Comparison of ENCODE assay signal across 9 cellular contexts in genomic region chr2:179410552-179411356, GRCh38.
DNase-seq lines count a peak whose midpoint lies in the region; ATAC-seq and TF ChIP-seq lines count a peak whose summit lies in the region.
"Had no signal": no experiment of that assay in that cellular context is flagged by ENCODE, and none has a peak within 500 bp of the region (broad histone marks: within the 10 kb centered on the region; RNA-seq: fewer than 3 reads in every experiment).

No MANE protein-coding gene starts in this region.

- H3K36me3 ChIP-seq in Karpas-422 (ENCODE audit: insufficient read depth, low read length) (no peaks in the 10 kb centered on the region), colonic mucosa (no peaks in the 10 kb centered on the region), right lobe of liver (no peaks in the 10 kb centered on the region), tibial artery (no peaks in the 10 kb centered on the region)
- H3K36me3 ChIP-seq: BLaER1 had no signal

- no peaks in the 10 kb centered on the region for H4K20me1 ChIP-seq in Karpas-422 (ENCODE audit: insufficient read depth, low read depth, low read length)
- H4K20me1 ChIP-seq: BLaER1 had no signal

- H3K27ac ChIP-seq in Karpas-422 (ENCODE audit: low read length) (no peak overlapping the region), colonic mucosa (no peak overlapping the region), right lobe of liver (no peak overlapping the region), tibial artery (no peak overlapping the region)
- H3K27ac ChIP-seq: BLaER1 had no signal

- no peak overlapping the region for H2AFZ ChIP-seq in Karpas-422 (ENCODE audit: low read length)

- peak; percentile 86 for DNase-seq in DMS 273 (lab: John Stamatoyannopoulos, UW; ENCODE audit: unreplicated experiment)
- no peak for DNase-seq in DMS 273 treated with DMSO at 0.1 percent for 48 hours (lab: John Stamatoyannopoulos, UW)
- peak; percentile 84 for DNase-seq in Karpas-422
- DNase-seq in RKO (ENCODE audit: low spot score), result peak; percentile 46
- DNase-seq in colonic mucosa, result peak; percentile 38
- peak in 1 of 3 donors; percentile 52 for DNase-seq in right lobe of liver
- DNase-seq in tibial artery, result peak in 1 of 2 donors; percentile 38

- 22% methylated on average over 8 of the region's 8 CpGs for WGBS in right lobe of liver (ENCODE audit: insufficient coverage, low coverage, low lambda C conversion rate, missing lambda C conversion rate)

- H3K79me2 ChIP-seq in Karpas-422 (ENCODE audit: low read length), result no peaks in the 10 kb centered on the region

- H3K4me2 ChIP-seq in Karpas-422 (ENCODE audit: low read depth, low read length, poor library complexity, severe bottlenecking), result no peak overlapping the region
- H3K4me2 ChIP-seq: BLaER1 had no signal

- TF ChIP-seq CTCF in colonic mucosa (IDR thresholded peaks at IDR 0.05) (peak; percentile 56), right lobe of liver (IDR thresholded peaks at IDR 0.05) (peak; percentile 64 to 82 (median 78)), tibial artery (IDR thresholded peaks at IDR 0.05) (peak; percentile 60 to 68)

- no peak overlapping the region for H3K4me3 ChIP-seq in Karpas-422 (ENCODE audit: low read length)
- no peak overlapping the region for H3K4me3 ChIP-seq in colonic mucosa
- H3K4me3 ChIP-seq in right lobe of liver, result no peak overlapping the region
- H3K4me3 ChIP-seq in tibial artery, result no peak overlapping the region
- H3K4me3 ChIP-seq: BLaER1 had no signal

- intact Hi-C loops in colonic mucosa (cut with DNase I) (loop anchor here (10.0 kb wide), 1 partner anchor 196 kb away; no protein-coding TSS in a partner anchor), right lobe of liver (cut with DNase I) (no loop called here), tibial artery (cut with DNase I; ENCODE audit: low total_unique reads) (no loop called here)

- no peak for TF ChIP-seq POLR2A in right lobe of liver (IDR thresholded peaks at IDR 0.05)

- H3K4me1 ChIP-seq in Karpas-422 (ENCODE audit: low read length) (no peaks in the 10 kb centered on the region), colonic mucosa (no peaks in the 10 kb centered on the region), right lobe of liver (no peaks in the 10 kb centered on the region), tibial artery (no peaks in the 10 kb centered on the region)
- H3K4me1 ChIP-seq: BLaER1 had no signal

- H3K9me3 ChIP-seq in Karpas-422 (ENCODE audit: low read length) (no peaks in the 10 kb centered on the region), colonic mucosa (no peaks in the 10 kb centered on the region), right lobe of liver (no peaks in the 10 kb centered on the region), tibial artery (no peaks in the 10 kb centered on the region)
- H3K9me3 ChIP-seq: BLaER1 had no signal

- no peaks in the 10 kb centered on the region for H3K9me2 ChIP-seq in Karpas-422 (replicated peaks; ENCODE audit: insufficient read depth, low read length)

- peak; percentile 78 for ATAC-seq in GM21619 (IDR thresholded peaks at IDR 0.05; ENCODE audit: unreplicated experiment)
- peak; percentile 87 to 94 (median 90) for ATAC-seq in right lobe of liver

- H3K27me3 ChIP-seq in Karpas-422 (ENCODE audit: low read length) (no peaks in the 10 kb centered on the region), colonic mucosa (no peaks in the 10 kb centered on the region), right lobe of liver (no peaks in the 10 kb centered on the region), tibial artery (no peaks in the 10 kb centered on the region)
- H3K27me3 ChIP-seq: BLaER1 had no signal

- H3K9ac ChIP-seq in Karpas-422 (ENCODE audit: low read length) (no peak overlapping the region), colonic mucosa (ENCODE audit: low read depth in 2 of 2, low read length in 2 of 2) (no peak overlapping the region)
- H3K9ac ChIP-seq: BLaER1 had no signal
